ENCODE assay signal across 9 cellular contexts in the genomic region with DNA sequence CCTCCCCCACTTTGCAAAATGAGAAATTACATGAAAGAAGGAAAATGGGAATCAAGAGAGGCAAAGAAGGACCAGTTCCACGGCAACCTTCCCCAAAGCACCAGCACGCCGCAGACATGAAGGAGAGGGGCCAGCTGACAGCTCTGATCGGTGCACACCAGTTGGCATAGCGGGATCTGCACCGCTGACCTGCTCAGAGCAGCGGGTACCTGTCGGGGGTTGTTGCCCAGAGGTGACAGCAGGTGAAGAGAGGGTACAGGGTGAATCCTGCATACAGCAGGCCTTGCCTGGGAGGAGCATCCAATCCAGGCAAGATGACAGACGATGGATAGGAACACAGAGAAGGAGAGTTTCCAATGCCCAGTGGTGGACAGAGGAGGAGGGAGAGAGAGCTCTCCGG. TPM values are rescaled to one million over a fixed set of nuclear protein-coding genes. Genes with fewer than 3 reads are reported as not detected.
A peak's percentile ranks its signal among the peaks of the same experiment; 100 is the strongest.
DNase-seq lines count a peak whose midpoint lies in the region; ATAC-seq and TF ChIP-seq lines count a peak whose summit lies in the region.
"Had no signal": no experiment of that assay in that cellular context is flagged by ENCODE, and none has a peak within 500 bp of the region (broad histone marks: within the 10 kb centered on the region; RNA-seq: fewer than 3 reads in every experiment).

No MANE protein-coding gene starts in this region.

- 75 to 76% methylated on average over 10 of the region's 10 CpGs for WGBS in tibial nerve, 2 donors

- no peak for ATAC-seq in naive thymus-derived CD4-positive, alpha-beta T cell

- no peak for DNase-seq in activated CD4-positive, alpha-beta memory T cell treated with anti-CD3 and anti-CD28 coated beads for 36 hours
- DNase-seq in activated CD4-positive, alpha-beta memory T cell treated with anti-CD3 and anti-CD28 coated beads, Interleukin-2, amount 10 ng/mL, durations not matched to agents 7 days and 5 days: no peak
- DNase-seq in brain microvascular endothelial cell (no peak), tibial nerve (ENCODE audit: low spot score in 2 of 2) (no peak), H4 (ENCODE audit: low spot score) (no peak), globus pallidus (ENCODE audit: low spot score) (no peak), RPMI8226 (no peak)
- no peak for DNase-seq in naive thymus-derived CD4-positive, alpha-beta T cell
- DNase-seq: NCI-H1436 had no signal

- H3K4me3 ChIP-seq in brain microvascular endothelial cell (ENCODE audit: low read depth, low read length): no peak overlapping the region
- peak overlapping the region; percentile 44 for H3K4me3 ChIP-seq in naive thymus-derived CD4-positive, alpha-beta T cell (ENCODE audit: low read length)
- H3K4me3 ChIP-seq in tibial nerve: peak overlapping the region in 1 of 4 donors; percentile 19

- H3K27ac Mint-ChIP-seq in activated CD4-positive, alpha-beta memory T cell treated with anti-CD3 and anti-CD28 coated beads for 36 hours: peak overlapping the region; percentile 30
- H3K27ac Mint-ChIP-seq in activated CD4-positive, alpha-beta memory T cell treated with anti-CD3 and anti-CD28 coated beads, Interleukin-2, amount 10 ng/mL, durations not matched to agents 7 days and 5 days: no peak overlapping the region
- H3K27ac Mint-ChIP-seq in naive thymus-derived CD4-positive, alpha-beta T cell: peak overlapping the region in 8 of 9 donors; percentile 20 to 94 (median 91)

- in situ Hi-C loops in brain microvascular endothelial cell (cut with HindIII; ENCODE audit: low pct_ligation_motif_present, low sequenced_read_pairs): no loop called here

- intact Hi-C loops in activated CD4-positive, alpha-beta memory T cell treated with anti-CD3 and anti-CD28 coated beads for 36 hours (cut with micrococcal nuclease): no loop called here
- intact Hi-C loops in naive thymus-derived CD4-positive, alpha-beta T cell (cut with micrococcal nuclease): no loop called here

- peaks cover 10% of the 10 kb centered on the region for H3K27me3 Mint-ChIP-seq in activated CD4-positive, alpha-beta memory T cell treated with anti-CD3 and anti-CD28 coated beads for 36 hours
- H3K27me3 Mint-ChIP-seq in activated CD4-positive, alpha-beta memory T cell treated with anti-CD3 and anti-CD28 coated beads, Interleukin-2, amount 10 ng/mL, durations not matched to agents 7 days and 5 days: peaks cover 18% of the 10 kb centered on the region
- peaks cover 0 to 25% (median 0%) of the 10 kb centered on the region in 5 donors for H3K27me3 Mint-ChIP-seq in naive thymus-derived CD4-positive, alpha-beta T cell

- H3K9me3 Mint-ChIP-seq in activated CD4-positive, alpha-beta memory T cell treated with anti-CD3 and anti-CD28 coated beads for 36 hours: no peaks in the 10 kb centered on the region
- H3K9me3 Mint-ChIP-seq in activated CD4-positive, alpha-beta memory T cell treated with anti-CD3 and anti-CD28 coated beads, Interleukin-2, amount 10 ng/mL, durations not matched to agents 7 days and 5 days: no peaks in the 10 kb centered on the region
- no peaks in the 10 kb centered on the region for H3K9me3 Mint-ChIP-seq in naive thymus-derived CD4-positive, alpha-beta T cell

- TF ChIP-seq CTCF in brain microvascular endothelial cell (IDR thresholded peaks at IDR 0.05; ENCODE audit: low read depth, low read length, missing control alignments) (no peak), tibial nerve (IDR thresholded peaks at IDR 0.05) (no peak)

- no peak for TF ChIP-seq POLR2A in tibial nerve (IDR thresholded peaks at IDR 0.05)

- POLR2A ChIA-PET in activated CD4-positive, alpha-beta memory T cell treated with anti-CD3 and anti-CD28 coated beads for 36 hours (lab: Charles Lee): no interaction called here
- POLR2A ChIA-PET in activated CD4-positive, alpha-beta memory T cell treated with anti-CD3 and anti-CD28 coated beads, Interleukin-2, amount 10 ng/mL, durations not matched to agents 7 days and 5 days (lab: Charles Lee): no interaction called here
- POLR2A ChIA-PET in naive thymus-derived CD4-positive, alpha-beta T cell (lab: Charles Lee): no interaction called here

- CTCF ChIA-PET in activated CD4-positive, alpha-beta memory T cell treated with anti-CD3 and anti-CD28 coated beads for 36 hours (lab: Charles Lee): interaction anchor here (5.9 kb wide), 1 partner anchor 13 kb away, joined by 28 read pairs; no protein-coding TSS in a partner anchor
- CTCF ChIA-PET in activated CD4-positive, alpha-beta memory T cell treated with anti-CD3 and anti-CD28 coated beads, Interleukin-2, amount 10 ng/mL, durations not matched to agents 7 days and 5 days (lab: Charles Lee): no interaction called here
- CTCF ChIA-PET in naive thymus-derived CD4-positive, alpha-beta T cell (lab: Charles Lee): interaction anchor here (0.6 kb wide), 1 partner anchor 92 kb away, joined by 3 read pairs; no protein-coding TSS in a partner anchor

- H3K27ac ChIP-seq in brain microvascular endothelial cell (peak overlapping the region; percentile 74), tibial nerve (peak overlapping the region; percentile 88 to 99 (median 98))
- H3K27ac ChIP-seq in naive thymus-derived CD4-positive, alpha-beta T cell (ENCODE audit: low read depth, low read length): peak overlapping the region; percentile 32

- H3K9me3 ChIP-seq in naive thymus-derived CD4-positive, alpha-beta T cell (ENCODE audit: control insufficient read depth in 2 of 3, low read length in 3 of 3): no peaks in the 10 kb centered on the region
- no peaks in the 10 kb centered on the region for H3K9me3 ChIP-seq in tibial nerve

- H3K4me1 Mint-ChIP-seq in activated CD4-positive, alpha-beta memory T cell treated with anti-CD3 and anti-CD28 coated beads for 36 hours (ENCODE audit: low read depth): peaks cover 15% of the 10 kb centered on the region
- H3K4me1 Mint-ChIP-seq in activated CD4-positive, alpha-beta memory T cell treated with anti-CD3 and anti-CD28 coated beads, Interleukin-2, amount 10 ng/mL, durations not matched to agents 7 days and 5 days: peaks cover 21% of the 10 kb centered on the region
- peaks cover 20 to 43% (median 37%) of the 10 kb centered on the region in 7 donors for H3K4me1 Mint-ChIP-seq in naive thymus-derived CD4-positive, alpha-beta T cell

- no peaks in the 10 kb centered on the region for H3K36me3 Mint-ChIP-seq in activated CD4-positive, alpha-beta memory T cell treated with anti-CD3 and anti-CD28 coated beads for 36 hours
- no peaks in the 10 kb centered on the region for H3K36me3 Mint-ChIP-seq in activated CD4-positive, alpha-beta memory T cell treated with anti-CD3 and anti-CD28 coated beads, Interleukin-2, amount 10 ng/mL, durations not matched to agents 7 days and 5 days (ENCODE audit: low read depth)
- H3K36me3 Mint-ChIP-seq in naive thymus-derived CD4-positive, alpha-beta T cell: no peaks in the 10 kb centered on the region

- H3K4me3 Mint-ChIP-seq in activated CD4-positive, alpha-beta memory T cell treated with anti-CD3 and anti-CD28 coated beads for 36 hours: peak overlapping the region; percentile 24
- no peak overlapping the region for H3K4me3 Mint-ChIP-seq in activated CD4-positive, alpha-beta memory T cell treated with anti-CD3 and anti-CD28 coated beads, Interleukin-2, amount 10 ng/mL, durations not matched to agents 7 days and 5 days
- peak overlapping the region; percentile 66 to 87 (median 82) for H3K4me3 Mint-ChIP-seq in naive thymus-derived CD4-positive, alpha-beta T cell

- no peak for TF ChIP-seq EP300 in tibial nerve (IDR thresholded peaks at IDR 0.05)

- H3K27me3 ChIP-seq in brain microvascular endothelial cell (replicated peaks): no peaks in the 10 kb centered on the region
- H3K27me3 ChIP-seq in naive thymus-derived CD4-positive, alpha-beta T cell (ENCODE audit: control insufficient read depth in 2 of 2, insufficient read depth in 2 of 2, low read length in 2 of 2): no peaks in the 10 kb centered on the region
- H3K27me3 ChIP-seq in tibial nerve: no peaks in the 10 kb centered on the region

- H3K36me3 ChIP-seq in brain microvascular endothelial cell (replicated peaks): peaks cover 2% of the 10 kb centered on the region
- H3K36me3 ChIP-seq in naive thymus-derived CD4-positive, alpha-beta T cell (ENCODE audit: control insufficient read depth in 2 of 3, insufficient read depth in 3 of 3, low read length in 3 of 3): no peaks in the 10 kb centered on the region
- no peaks in the 10 kb centered on the region for H3K36me3 ChIP-seq in tibial nerve

- H3K4me1 ChIP-seq in naive thymus-derived CD4-positive, alpha-beta T cell (ENCODE audit: control insufficient read depth in 2 of 2, insufficient read depth in 2 of 2, low read length in 2 of 2): peaks cover 0 to 19% of the 10 kb centered on the region in 2 donors
- peaks cover 0 to 100% (median 85%) of the 10 kb centered on the region in 4 donors for H3K4me1 ChIP-seq in tibial nerve

RNA-seq across cellular contexts. Expression of a gene that starts 24.1 kb away (rescaled TPM):
- total RNA-seq in activated CD4-positive, alpha-beta memory T cell treated with anti-CD3 and anti-CD28 coated beads for 36 hours: not detected
- not detected for total RNA-seq in activated CD4-positive, alpha-beta memory T cell treated with anti-CD3 and anti-CD28 coated beads, Interleukin-2, amount 10 ng/mL, durations not matched to agents 7 days and 5 days
- total RNA-seq in naive thymus-derived CD4-positive, alpha-beta T cell: 10 to 100 TPM in 1 of 5 experiments, 1 to 10 TPM in 1, under 1 TPM in 2, not detected in 1; 0.19 to 14.1 (median 1.8) TPM
- polyA plus RNA-seq in naive thymus-derived CD4-positive, alpha-beta T cell: not detected
- total RNA-seq in tibial nerve: 10 to 100 TPM in 2 of 4 donors, 1 to 10 TPM in 2; 6.5 to 35.1 (median 9.9) TPM
- not detected in 2 replicates for total RNA-seq in H4 (2014; rRNA removed; shearing (Covaris generic))

RNA-seq across cellular contexts. Expression of a gene that starts 38.3 kb away (rescaled TPM):
- total RNA-seq in activated CD4-positive, alpha-beta memory T cell treated with anti-CD3 and anti-CD28 coated beads for 36 hours: 10 to 100 TPM; 71.2 to 74.3 TPM
- total RNA-seq in activated CD4-positive, alpha-beta memory T cell treated with anti-CD3 and anti-CD28 coated beads, Interleukin-2, amount 10 ng/mL, durations not matched to agents 7 days and 5 days: 10 to 100 TPM; 95.4 to 96.8 TPM
- 100 to 1,000 TPM; 107 to 414 (median 154) TPM for total RNA-seq in naive thymus-derived CD4-positive, alpha-beta T cell
- polyA plus RNA-seq in naive thymus-derived CD4-positive, alpha-beta T cell: 10 to 100 TPM; 37.4 to 46.9 TPM
- 10 to 100 TPM; 50.9 to 64.9 (median 59.9) TPM for total RNA-seq in tibial nerve
- total RNA-seq in H4 (2014; rRNA removed; shearing (Covaris generic)): 14.3 and 20.4 TPM in 2 replicates

RNA-seq across cellular contexts. Expression of a gene that starts 46.3 kb away (rescaled TPM):
- total RNA-seq in activated CD4-positive, alpha-beta memory T cell treated with anti-CD3 and anti-CD28 coated beads for 36 hours: 1 to 10 TPM; 1.1 TPM
- 1 to 10 TPM; 3.3 TPM for total RNA-seq in activated CD4-positive, alpha-beta memory T cell treated with anti-CD3 and anti-CD28 coated beads, Interleukin-2, amount 10 ng/mL, durations not matched to agents 7 days and 5 days
- 10 to 100 TPM in 1 of 5 experiments, 1 to 10 TPM in 4; 1.2 to 46.1 (median 5.8) TPM for total RNA-seq in naive thymus-derived CD4-positive, alpha-beta T cell
- under 1 TPM; 0.23 to 0.31 TPM for polyA plus RNA-seq in naive thymus-derived CD4-positive, alpha-beta T cell
- total RNA-seq in tibial nerve: 100 to 1,000 TPM; 187 to 456 (median 339) TPM
- total RNA-seq in H4 (2014; rRNA removed; shearing (Covaris generic)): 59.0 and 73.3 TPM in 2 replicates

Comparison
In these comparisons a context has a peak if more than half of its experiments do, and no peak if none do; other contexts are left out.
1. H3K27ac ChIP-seq: peak in every context shown above with its lines; median percentile 98 in tibial nerve; 74 in brain microvascular endothelial cell; 32 in naive thymus-derived CD4-positive, alpha-beta T cell.